ENCODE assay signal across 1 cellular context in the genomic region with DNA sequence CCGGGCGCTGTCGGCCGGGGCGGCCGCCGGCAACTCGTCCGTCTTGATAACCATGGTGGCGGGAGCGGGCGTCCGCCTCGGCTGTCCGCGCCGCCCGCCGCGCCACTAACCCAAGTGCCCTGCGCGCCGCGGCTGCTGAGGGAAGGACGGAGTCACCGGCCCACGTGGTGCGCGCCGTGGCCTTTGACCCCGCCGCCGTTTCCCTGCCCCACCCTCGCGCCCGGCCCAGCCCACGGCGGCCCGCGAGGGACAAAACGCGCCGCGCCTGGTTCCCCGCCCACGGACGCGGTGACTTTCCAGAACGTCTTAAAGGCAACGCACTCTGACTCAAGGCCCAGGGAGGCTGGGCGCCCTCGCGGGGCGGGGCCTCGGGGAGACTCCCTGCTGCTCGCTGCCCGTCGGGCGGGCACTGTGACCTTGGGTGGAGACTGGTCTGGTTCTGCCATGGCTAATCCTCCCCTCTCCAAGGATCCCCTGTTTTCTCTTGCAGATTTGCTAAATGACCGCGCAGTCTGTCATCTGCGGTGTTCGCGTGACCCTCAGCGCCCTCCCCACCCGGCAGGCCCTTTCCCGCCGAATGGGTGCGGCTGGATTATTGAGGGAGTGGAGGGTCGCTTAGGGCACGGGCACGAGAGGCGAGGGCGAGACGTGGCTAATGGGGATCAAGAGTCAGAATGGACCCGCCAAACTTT.
TF ChIP-seq lines count a peak whose summit lies in the region.

A gene with protein sequence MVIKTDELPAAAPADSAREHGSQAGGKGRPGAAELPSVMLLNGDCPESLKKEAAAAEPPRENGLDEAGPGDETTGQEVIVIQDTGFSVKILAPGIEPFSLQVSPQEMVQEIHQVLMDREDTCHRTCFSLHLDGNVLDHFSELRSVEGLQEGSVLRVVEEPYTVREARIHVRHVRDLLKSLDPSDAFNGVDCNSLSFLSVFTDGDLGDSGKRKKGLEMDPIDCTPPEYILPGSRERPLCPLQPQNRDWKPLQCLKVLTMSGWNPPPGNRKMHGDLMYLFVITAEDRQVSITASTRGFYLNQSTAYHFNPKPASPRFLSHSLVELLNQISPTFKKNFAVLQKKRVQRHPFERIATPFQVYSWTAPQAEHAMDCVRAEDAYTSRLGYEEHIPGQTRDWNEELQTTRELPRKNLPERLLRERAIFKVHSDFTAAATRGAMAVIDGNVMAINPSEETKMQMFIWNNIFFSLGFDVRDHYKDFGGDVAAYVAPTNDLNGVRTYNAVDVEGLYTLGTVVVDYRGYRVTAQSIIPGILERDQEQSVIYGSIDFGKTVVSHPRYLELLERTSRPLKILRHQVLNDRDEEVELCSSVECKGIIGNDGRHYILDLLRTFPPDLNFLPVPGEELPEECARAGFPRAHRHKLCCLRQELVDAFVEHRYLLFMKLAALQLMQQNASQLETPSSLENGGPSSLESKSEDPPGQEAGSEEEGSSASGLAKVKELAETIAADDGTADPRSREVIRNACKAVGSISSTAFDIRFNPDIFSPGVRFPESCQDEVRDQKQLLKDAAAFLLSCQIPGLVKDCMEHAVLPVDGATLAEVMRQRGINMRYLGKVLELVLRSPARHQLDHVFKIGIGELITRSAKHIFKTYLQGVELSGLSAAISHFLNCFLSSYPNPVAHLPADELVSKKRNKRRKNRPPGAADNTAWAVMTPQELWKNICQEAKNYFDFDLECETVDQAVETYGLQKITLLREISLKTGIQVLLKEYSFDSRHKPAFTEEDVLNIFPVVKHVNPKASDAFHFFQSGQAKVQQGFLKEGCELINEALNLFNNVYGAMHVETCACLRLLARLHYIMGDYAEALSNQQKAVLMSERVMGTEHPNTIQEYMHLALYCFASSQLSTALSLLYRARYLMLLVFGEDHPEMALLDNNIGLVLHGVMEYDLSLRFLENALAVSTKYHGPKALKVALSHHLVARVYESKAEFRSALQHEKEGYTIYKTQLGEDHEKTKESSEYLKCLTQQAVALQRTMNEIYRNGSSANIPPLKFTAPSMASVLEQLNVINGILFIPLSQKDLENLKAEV (N-terminal part only) (minus strand): TSS at position 157 of the 692 bp plus-strand sequence. CDS start 103 bp downstream, at position 54.

TF ChIP-seq in HEK293, 187 proteins besides CTCF, POLR2A, EP300 and RAD21 (continued from another document):
- TF ChIP-seq, protein P1, sequence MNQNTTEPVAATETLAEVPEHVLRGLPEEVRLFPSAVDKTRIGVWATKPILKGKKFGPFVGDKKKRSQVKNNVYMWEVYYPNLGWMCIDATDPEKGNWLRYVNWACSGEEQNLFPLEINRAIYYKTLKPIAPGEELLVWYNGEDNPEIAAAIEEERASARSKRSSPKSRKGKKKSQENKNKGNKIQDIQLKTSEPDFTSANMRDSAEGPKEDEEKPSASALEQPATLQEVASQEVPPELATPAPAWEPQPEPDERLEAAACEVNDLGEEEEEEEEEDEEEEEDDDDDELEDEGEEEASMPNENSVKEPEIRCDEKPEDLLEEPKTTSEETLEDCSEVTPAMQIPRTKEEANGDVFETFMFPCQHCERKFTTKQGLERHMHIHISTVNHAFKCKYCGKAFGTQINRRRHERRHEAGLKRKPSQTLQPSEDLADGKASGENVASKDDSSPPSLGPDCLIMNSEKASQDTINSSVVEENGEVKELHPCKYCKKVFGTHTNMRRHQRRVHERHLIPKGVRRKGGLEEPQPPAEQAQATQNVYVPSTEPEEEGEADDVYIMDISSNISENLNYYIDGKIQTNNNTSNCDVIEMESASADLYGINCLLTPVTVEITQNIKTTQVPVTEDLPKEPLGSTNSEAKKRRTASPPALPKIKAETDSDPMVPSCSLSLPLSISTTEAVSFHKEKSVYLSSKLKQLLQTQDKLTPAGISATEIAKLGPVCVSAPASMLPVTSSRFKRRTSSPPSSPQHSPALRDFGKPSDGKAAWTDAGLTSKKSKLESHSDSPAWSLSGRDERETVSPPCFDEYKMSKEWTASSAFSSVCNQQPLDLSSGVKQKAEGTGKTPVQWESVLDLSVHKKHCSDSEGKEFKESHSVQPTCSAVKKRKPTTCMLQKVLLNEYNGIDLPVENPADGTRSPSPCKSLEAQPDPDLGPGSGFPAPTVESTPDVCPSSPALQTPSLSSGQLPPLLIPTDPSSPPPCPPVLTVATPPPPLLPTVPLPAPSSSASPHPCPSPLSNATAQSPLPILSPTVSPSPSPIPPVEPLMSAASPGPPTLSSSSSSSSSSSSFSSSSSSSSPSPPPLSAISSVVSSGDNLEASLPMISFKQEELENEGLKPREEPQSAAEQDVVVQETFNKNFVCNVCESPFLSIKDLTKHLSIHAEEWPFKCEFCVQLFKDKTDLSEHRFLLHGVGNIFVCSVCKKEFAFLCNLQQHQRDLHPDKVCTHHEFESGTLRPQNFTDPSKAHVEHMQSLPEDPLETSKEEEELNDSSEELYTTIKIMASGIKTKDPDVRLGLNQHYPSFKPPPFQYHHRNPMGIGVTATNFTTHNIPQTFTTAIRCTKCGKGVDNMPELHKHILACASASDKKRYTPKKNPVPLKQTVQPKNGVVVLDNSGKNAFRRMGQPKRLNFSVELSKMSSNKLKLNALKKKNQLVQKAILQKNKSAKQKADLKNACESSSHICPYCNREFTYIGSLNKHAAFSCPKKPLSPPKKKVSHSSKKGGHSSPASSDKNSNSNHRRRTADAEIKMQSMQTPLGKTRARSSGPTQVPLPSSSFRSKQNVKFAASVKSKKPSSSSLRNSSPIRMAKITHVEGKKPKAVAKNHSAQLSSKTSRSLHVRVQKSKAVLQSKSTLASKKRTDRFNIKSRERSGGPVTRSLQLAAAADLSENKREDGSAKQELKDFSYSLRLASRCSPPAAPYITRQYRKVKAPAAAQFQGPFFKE (tag by site-specific recombination; IDR thresholded peaks at IDR 0.05; ENCODE audit: borderline replicate concordance): no peak
- TF ChIP-seq ZNF624 (tag by site-specific recombination; IDR thresholded peaks at IDR 0.05) (no peak), ZNF19 (tag by site-specific recombination; IDR thresholded peaks at IDR 0.05; ENCODE audit: low read depth) (no peak), ZNF223 (tag by site-specific recombination; IDR thresholded peaks at IDR 0.05) (no peak), ZNF157 (tag by site-specific recombination; IDR thresholded peaks at IDR 0.05) (no peak), ZNF707 (tag by site-specific recombination; IDR thresholded peaks at IDR 0.05) (no peak), ZNF433 (tag by site-specific recombination; IDR thresholded peaks at IDR 0.05; ENCODE audit: low read depth) (no peak), ZNF514 (tag by site-specific recombination; IDR thresholded peaks at IDR 0.05) (no peak), GLI4 (tag by site-specific recombination; IDR thresholded peaks at IDR 0.05) (no peak), EGR2 (tag by site-specific recombination; IDR thresholded peaks at IDR 0.05; ENCODE audit: low read depth) (peak; percentile 91), ZNF629 (tag by site-specific recombination; IDR thresholded peaks at IDR 0.05) (peak; percentile 56), ZNF571 (tag by site-specific recombination; IDR thresholded peaks at IDR 0.05) (no peak), GLIS1 (tag by site-specific recombination; IDR thresholded peaks at IDR 0.05) (peak; percentile 28; the same call in 1 of the 2 replicates), ZNF654 (tag by site-specific recombination; IDR thresholded peaks at IDR 0.05; ENCODE audit: low read depth) (no peak), ZNF266 (tag by site-specific recombination; IDR thresholded peaks at IDR 0.05; ENCODE audit: low read depth) (no peak), ZNF529 (tag by site-specific recombination; IDR thresholded peaks at IDR 0.05; ENCODE audit: insufficient replicate concordance) (no peak), SALL2 (tag by site-specific recombination; IDR thresholded peaks at IDR 0.05; ENCODE audit: borderline replicate concordance) (no peak), ZNF792 (tag by site-specific recombination; IDR thresholded peaks at IDR 0.05) (no peak), GLIS2 (tag by site-specific recombination; IDR thresholded peaks at IDR 0.05) (peak; percentile 26; the same call in 1 of the 2 replicates), KLF9 (tag by site-specific recombination; IDR thresholded peaks at IDR 0.05; ENCODE audit: low read depth) (peak; percentile 91), ZNF521 (tag by site-specific recombination; IDR thresholded peaks at IDR 0.05) (no peak), ZNF302 (tag by site-specific recombination; IDR thresholded peaks at IDR 0.05; ENCODE audit: low read depth) (no peak)
- TF ChIP-seq, protein P2, sequence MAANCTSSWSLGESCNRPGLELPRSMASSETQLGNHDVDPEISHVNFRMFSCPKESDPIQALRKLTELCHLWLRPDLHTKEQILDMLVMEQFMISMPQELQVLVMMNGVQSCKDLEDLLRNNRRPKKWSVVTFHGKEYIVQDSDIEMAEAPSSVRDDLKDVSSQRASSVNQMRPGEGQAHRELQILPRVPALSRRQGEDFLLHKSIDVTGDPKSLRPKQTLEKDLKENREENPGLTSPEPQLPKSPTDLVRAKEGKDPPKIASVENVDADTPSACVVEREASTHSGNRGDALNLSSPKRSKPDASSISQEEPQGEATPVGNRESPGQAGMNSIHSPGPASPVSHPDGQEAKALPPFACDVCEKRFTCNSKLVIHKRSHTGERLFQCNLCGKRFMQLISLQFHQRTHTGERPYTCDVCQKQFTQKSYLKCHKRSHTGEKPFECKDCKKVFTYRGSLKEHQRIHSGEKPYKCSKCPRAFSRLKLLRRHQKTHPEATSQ (tag by site-specific recombination; IDR thresholded peaks at IDR 0.05): 0 out of 2 replicates have a peak, but pooled peaks have one; percentile 64
- TF ChIP-seq, protein P3, sequence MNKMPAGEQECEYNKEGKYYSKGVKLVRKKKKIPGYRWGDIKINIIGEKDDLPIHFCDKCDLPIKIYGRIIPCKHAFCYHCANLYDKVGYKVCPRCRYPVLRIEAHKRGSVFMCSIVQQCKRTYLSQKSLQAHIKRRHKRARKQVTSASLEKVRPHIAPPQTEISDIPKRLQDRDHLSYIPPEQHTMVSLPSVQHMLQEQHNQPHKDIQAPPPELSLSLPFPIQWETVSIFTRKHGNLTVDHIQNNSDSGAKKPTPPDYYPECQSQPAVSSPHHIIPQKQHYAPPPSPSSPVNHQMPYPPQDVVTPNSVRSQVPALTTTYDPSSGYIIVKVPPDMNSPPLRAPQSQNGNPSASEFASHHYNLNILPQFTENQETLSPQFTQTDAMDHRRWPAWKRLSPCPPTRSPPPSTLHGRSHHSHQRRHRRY (tag by site-specific recombination; IDR thresholded peaks at IDR 0.05): no peak
- TF ChIP-seq, protein P4, sequence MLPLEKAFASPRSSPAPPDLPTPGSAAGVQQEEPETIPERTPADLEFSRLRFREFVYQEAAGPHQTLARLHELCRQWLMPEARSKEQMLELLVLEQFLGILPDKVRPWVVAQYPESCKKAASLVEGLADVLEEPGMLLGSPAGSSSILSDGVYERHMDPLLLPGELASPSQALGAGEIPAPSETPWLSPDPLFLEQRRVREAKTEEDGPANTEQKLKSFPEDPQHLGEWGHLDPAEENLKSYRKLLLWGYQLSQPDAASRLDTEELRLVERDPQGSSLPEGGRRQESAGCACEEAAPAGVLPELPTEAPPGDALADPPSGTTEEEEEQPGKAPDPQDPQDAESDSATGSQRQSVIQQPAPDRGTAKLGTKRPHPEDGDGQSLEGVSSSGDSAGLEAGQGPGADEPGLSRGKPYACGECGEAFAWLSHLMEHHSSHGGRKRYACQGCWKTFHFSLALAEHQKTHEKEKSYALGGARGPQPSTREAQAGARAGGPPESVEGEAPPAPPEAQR (tag by site-specific recombination; IDR thresholded peaks at IDR 0.05): no peak
